Comparison of ENCODE assay signal across 8 cellular contexts in genomic region chr19:40348961-40349507, GRCh38. TPM values are rescaled to one million over a fixed set of nuclear protein-coding genes. Genes with fewer than 3 reads are reported as not detected.
DNase-seq lines count a peak whose midpoint lies in the region; ATAC-seq and TF ChIP-seq lines count a peak whose summit lies in the region.

No MANE protein-coding gene starts in this region.

- H3K27me3 ChIP-seq in OCI-LY1 (ENCODE audit: insufficient read depth, low read length) (no peaks in the 10 kb centered on the region), lower lobe of right lung (ENCODE audit: low read depth) (no peaks in the 10 kb centered on the region), thyroid gland (no peaks in the 10 kb centered on the region)

- TF ChIP-seq POLR2A in thyroid gland (IDR thresholded peaks at IDR 0.05): no peak

- H3K4me2 ChIP-seq in OCI-LY1 (ENCODE audit: low read length): peak overlapping the region; percentile 93

- H3K9me2 ChIP-seq in OCI-LY1 (ENCODE audit: low read depth, low read length): no peaks in the 10 kb centered on the region

- no peak overlapping the region for H2AFZ ChIP-seq in OCI-LY1 (ENCODE audit: low read length)

- H3K36me3 ChIP-seq in OCI-LY1 (ENCODE audit: insufficient read depth, low read length) (peaks cover 3% of the 10 kb centered on the region; the same call in 1 of the 2 replicates), lower lobe of right lung (no peaks in the 10 kb centered on the region), thyroid gland (no peaks in the 10 kb centered on the region)

- H3K27ac ChIP-seq in OCI-LY1 (ENCODE audit: low read depth, low read length, poor library complexity, severe bottlenecking): no peak overlapping the region
- peak overlapping the region; percentile 78 for H3K27ac ChIP-seq in lower lobe of right lung
- peak overlapping the region; percentile 32 to 70 (median 38) for H3K27ac ChIP-seq in thyroid gland

- peaks cover 14% of the 10 kb centered on the region for H3K79me2 ChIP-seq in OCI-LY1 (ENCODE audit: insufficient read depth, low read length)

- WGBS in thyroid gland, 2 donors: 23 to 24% methylated on average over 17 of the region's 17 CpGs

- DNase-seq in AML-193 (lab: John Stamatoyannopoulos, UW) (peak; percentile 24 to 26), cardiac fibroblast (ENCODE audit: low read depth in 2 of 2) (peak; percentile 52 to 79), lower lobe of right lung (no peak), thyroid gland (no peak), GM13977 (ENCODE audit: low spot score) (no peak)

- no peak for TF ChIP-seq CTCF in OCI-LY1 (IDR thresholded peaks at IDR 0.05; ENCODE audit: low read length)
- no peak for TF ChIP-seq CTCF in cardiac fibroblast (IDR thresholded peaks at IDR 0.05; ENCODE audit: low read depth, low read length)
- TF ChIP-seq CTCF in lower lobe of right lung (IDR thresholded peaks at IDR 0.05): no peak
- no peak for TF ChIP-seq CTCF in thyroid gland (IDR thresholded peaks at IDR 0.05)
- TF ChIP-seq CTCF in GM13977 (IDR thresholded peaks at IDR 0.05; ENCODE audit: extremely low read depth, insufficient read depth, missing control alignments): no peak

- H3K9me3 ChIP-seq in OCI-LY1 (ENCODE audit: low read length): no peaks in the 10 kb centered on the region
- H3K9me3 ChIP-seq in lower lobe of right lung: no peaks in the 10 kb centered on the region
- H3K9me3 ChIP-seq in thyroid gland: no peaks in the 10 kb centered on the region

- H4K20me1 ChIP-seq in OCI-LY1 (ENCODE audit: insufficient read depth, low read length): no peaks in the 10 kb centered on the region

- H3K9ac ChIP-seq in OCI-LY1 (ENCODE audit: low read length): peak overlapping the region; percentile 63

- H3K4me3 ChIP-seq in OCI-LY1 (ENCODE audit: low read depth, low read length, poor library complexity, severe bottlenecking) (peak overlapping the region; percentile 76), cardiac fibroblast (replicated peaks in 1 of 2; ENCODE audit: low read depth in 2 of 2, low read length in 2 of 2) (peak overlapping the region; percentile 59 to 87), lower lobe of right lung (peak overlapping the region; percentile 79), thyroid gland (replicated peaks in 1 of 3) (peak overlapping the region; percentile 4 to 80 (median 47))

- H3K4me1 ChIP-seq in OCI-LY1 (ENCODE audit: insufficient read depth, low read length, severe bottlenecking): peaks cover 19% of the 10 kb centered on the region
- peaks cover 21% of the 10 kb centered on the region for H3K4me1 ChIP-seq in lower lobe of right lung
- H3K4me1 ChIP-seq in thyroid gland: peaks cover 9 to 17% of the 10 kb centered on the region in 2 donors

- no peaks in the 10 kb centered on the region for H3F3A ChIP-seq in OCI-LY1 (ENCODE audit: insufficient read depth, low read length)

- in situ Hi-C loops in GM13977 (cut with MboI; ENCODE audit: low pct_unique_long_range_greater_than_20kb, low sequenced_read_pairs, unreplicated experiment): no loop called here

- peak; percentile 4 for ATAC-seq in GM21526 (IDR thresholded peaks at IDR 0.05; ENCODE audit: low FRiP score, unreplicated experiment)
- peak in 1 of 2 donors; percentile 37 for ATAC-seq in lower lobe of right lung
- no peak for ATAC-seq in HG03097 (IDR thresholded peaks at IDR 0.05; ENCODE audit: low FRiP score, unreplicated experiment)

- intact Hi-C loops in lower lobe of right lung (cut with DNase I): no loop called here
- intact Hi-C loops in thyroid gland (cut with DNase I): loop anchor here (10.0 kb wide), 1 partner anchor 96 kb away; the partner anchor contains the start of gene SERTAD3

RNA-seq across cellular contexts. Expression of gene PLD3, which starts 0.5 kb away (rescaled TPM):
- total RNA-seq in lower lobe of right lung (355 TPM), thyroid gland (100 to 1,000 TPM; 151 to 258 (median 244) TPM)

RNA-seq across cellular contexts. Expression of gene C19orf47, which starts 0.8 kb away (rescaled TPM):
- total RNA-seq in lower lobe of right lung (15.7 TPM), thyroid gland (10 to 100 TPM in 3 of 4 donors, 1 to 10 TPM in 1; 9.4 to 17.3 (median 17.2) TPM)

RNA-seq across cellular contexts. Expression of gene HIPK4, which starts 40.9 kb away (rescaled TPM):
- total RNA-seq in lower lobe of right lung: 0.21 TPM
- total RNA-seq in thyroid gland: under 1 TPM in 2 of 4 donors, not detected in 2; 0.22 to 0.27 TPM

Comparison
In these comparisons a context has a peak if more than half of its experiments do, and no peak if none do; other contexts are left out.
1. DNase-seq: peak in AML-193 (2 of 2) and cardiac fibroblast (2 of 2); none in lower lobe of right lung (single experiment), thyroid gland (0 of 2) and GM13977 (single experiment).
2. Peak in every context shown above with its lines, with median percentiles within 50 percentile points of each other: H3K4me3 ChIP-seq.